Comparison of ENCODE assay signal across 23 cellular contexts in genomic region chr12:49440031-49440430, GRCh38.
DNase-seq lines count a peak whose midpoint lies in the region; ATAC-seq, FAIRE-seq and TF ChIP-seq lines count a peak whose summit lies in the region.
"Had no signal": no experiment of that assay in that cellular context is flagged by ENCODE, and none has a peak within 500 bp of the region (broad histone marks: within the 10 kb centered on the region; RNA-seq: fewer than 3 reads in every experiment).

No MANE protein-coding gene starts in this region.

- peak overlapping the region; percentile 48 for H3K4me2 ChIP-seq in A549
- H3K4me2 ChIP-seq: PC-9 had no signal

- H3K36me3 Mint-ChIP-seq in activated naive CD4-positive, alpha-beta T cell treated with anti-CD3 and anti-CD28 coated beads, Interleukin-2, amount 50 U/mL, for 72 hours: no peaks in the 10 kb centered on the region
- H3K36me3 Mint-ChIP-seq: CD4-positive, CD25-positive, alpha-beta regulatory T cell had no signal

- POLR2A ChIA-PET in A549 (lab: Yijun Ruan, JAX): interaction anchor here (0.6 kb wide), 1 partner anchor 67 kb away, joined by 5 read pairs; no protein-coding TSS in a partner anchor

- H3K27me3 ChIP-seq in adrenal gland: no peaks in the 10 kb centered on the region

- H3K4me1 ChIP-seq in A549 (peaks cover 21% of the 10 kb centered on the region), mucosa of descending colon (ENCODE audit: low read depth) (peaks cover 5% of the 10 kb centered on the region), adrenal gland (replicated peaks in 1 of 2) (no peaks in the 10 kb centered on the region)

- intact Hi-C loops in mucosa of descending colon (cut with DNase I, micrococcal nuclease): no loop called here
- intact Hi-C loops in adrenal gland (cut with DNase I): no loop called here

- TF ChIP-seq POLR2A in A549 (IDR thresholded peaks at IDR 0.05; ENCODE audit: low read length) (no peak), adrenal gland (IDR thresholded peaks at IDR 0.05) (no peak)

- WGBS in A549 (ENCODE audit: missing lambda C conversion rate): 79% methylated on average over 3 of the region's 3 CpGs
- WGBS in adrenal gland, 4 donors: 89 to 93% (median 92%) methylated on average over 3 of the region's 3 CpGs

- FAIRE-seq in A549 (lab: Jason Lieb, UNC): no peak
- FAIRE-seq: A204.1, H54 had no signal

- H3K9me3 Mint-ChIP-seq in activated naive CD4-positive, alpha-beta T cell treated with anti-CD3 and anti-CD28 coated beads, Interleukin-2, amount 50 U/mL, for 72 hours: no peaks in the 10 kb centered on the region
- H3K9me3 Mint-ChIP-seq: CD4-positive, CD25-positive, alpha-beta regulatory T cell had no signal

- H3K27ac Mint-ChIP-seq in activated naive CD4-positive, alpha-beta T cell treated with anti-CD3 and anti-CD28 coated beads, Interleukin-2, amount 50 U/mL, for 72 hours: no peak overlapping the region
- H3K27ac Mint-ChIP-seq: B cell; CD4-positive, CD25-positive, alpha-beta regulatory T cell had no signal

- no peak for TF ChIP-seq RAD21 in A549 (conservative IDR thresholded peaks at IDR 0.05 in 1 of 2, IDR thresholded peaks at IDR 0.05 in 1 of 2)

- ATAC-seq in A549: peak in 1 of 2 experiments; percentile 34; a peak in 3 of 6 replicates
- ATAC-seq in mucosa of descending colon: peak; percentile 97
- ATAC-seq in activated naive CD4-positive, alpha-beta T cell treated with anti-CD3 and anti-CD28 coated beads, Interleukin-2, amount 50 U/mL, for 72 hours: no peak
- ATAC-seq in esophagus mucosa: no peak

- TF ChIP-seq EP300 in A549 (IDR thresholded peaks at IDR 0.05): no peak

- CTCF ChIA-PET in A549 (lab: Yijun Ruan, JAX): no interaction called here

- H3K9me3 ChIP-seq in A549 (no peaks in the 10 kb centered on the region), mucosa of descending colon (no peaks in the 10 kb centered on the region), adrenal gland (replicated peaks in 1 of 3) (no peaks in the 10 kb centered on the region)

- DNase-seq in A549 (ENCODE audit: low read depth in 1 of 2, low spot score in 1 of 2) (no peak), HT-29 (ENCODE audit: low spot score) (peak; percentile 9), iris pigment epithelial cell (ENCODE audit: low read depth) (peak; percentile 17), mucosa of descending colon (no peak), adrenal gland (no peak)
- DNase-seq in activated naive CD4-positive, alpha-beta T cell treated with anti-CD3 and anti-CD28 coated beads, Interleukin-2, amount 50 U/mL, for 72 hours (ENCODE audit: low spot score in 2 of 2): no peak
- DNase-seq: CD4-positive, CD25-positive, alpha-beta regulatory T cell; DMS79; KBM-7; MM.1S; NCI-H1105; NCI-H1694; NCI-H2081 treated with DMSO at 0.1 percent for 48 hours; NCI-H2171 treated with DMSO at 0.1 percent for 48 hours; NCI-H524 treated with DMSO at 0.1 percent for 48 hours; NCI-H82; PC-9; RPMI8226; SHP77 had no signal

- H3K27ac ChIP-seq in A549 (no peak overlapping the region), adrenal gland (no peak overlapping the region)
- H3K27ac ChIP-seq: PC-9 had no signal

- TF ChIP-seq CTCF in A549 (IDR thresholded peaks at IDR 0.05) (no peak), mucosa of descending colon (IDR thresholded peaks at IDR 0.05) (no peak), adrenal gland (IDR thresholded peaks at IDR 0.05) (no peak)

- H3K4me3 ChIP-seq in A549 (no peak overlapping the region), mucosa of descending colon (no peak overlapping the region), adrenal gland (no peak overlapping the region)
- H3K4me3 ChIP-seq: PC-9 had no signal

- H3K36me3 ChIP-seq in mucosa of descending colon (ENCODE audit: low read depth) (no peaks in the 10 kb centered on the region), adrenal gland (replicated peaks in 1 of 2) (no peaks in the 10 kb centered on the region)

TF ChIP-seq in A549, 52 proteins besides CTCF, POLR2A, EP300 and RAD21:
- no peak for TF ChIP-seq SREBF2 (IDR thresholded peaks at IDR 0.05)
- no peak for TF ChIP-seq MAFK (IDR thresholded peaks at IDR 0.05; ENCODE audit: partially characterized antibody)
- TF ChIP-seq PBX3 (IDR thresholded peaks at IDR 0.05): no peak
- no peak for TF ChIP-seq PHF8 (IDR thresholded peaks at IDR 0.05; ENCODE audit: borderline replicate concordance, low read depth)
- no peak for TF ChIP-seq GATA3 (IDR thresholded peaks at IDR 0.05; ENCODE audit: borderline replicate concordance)
- no peak for TF ChIP-seq HEYL (CRISPR knock-in tag; IDR thresholded peaks at IDR 0.05)
- no peak for TF ChIP-seq HOXB13 (CRISPR knock-in tag; IDR thresholded peaks at IDR 0.05; ENCODE audit: low read depth)
- TF ChIP-seq BHLHE40 (IDR thresholded peaks at IDR 0.05; ENCODE audit: low read depth, low read length): no peak
- no peak for TF ChIP-seq ATOH8 (CRISPR knock-in tag; IDR thresholded peaks at IDR 0.05; ENCODE audit: low read depth)
- TF ChIP-seq NR3C1 (IDR thresholded peaks at IDR 0.05): no peak
- no peak for TF ChIP-seq EHF (CRISPR knock-in tag; IDR thresholded peaks at IDR 0.05)
- TF ChIP-seq RNF2 (IDR thresholded peaks at IDR 0.05; ENCODE audit: borderline replicate concordance, low read depth): no peak
TF ChIP-seq in A549: peak in this region for 0.

Comparison
In these comparisons a context has a peak if more than half of its experiments do, and no peak if none do; other contexts are left out.
1. DNase-seq: peak in HT-29 (single experiment) and iris pigment epithelial cell (single experiment); none in A549 (0 of 2), mucosa of descending colon (0 of 3), adrenal gland (0 of 7) and activated naive CD4-positive, alpha-beta T cell treated with anti-CD3 and anti-CD28 coated beads, Interleukin-2, amount 50 U/mL, for 72 hours (0 of 2).